ENCODE assay signal across 8 cellular contexts in the genomic region with DNA sequence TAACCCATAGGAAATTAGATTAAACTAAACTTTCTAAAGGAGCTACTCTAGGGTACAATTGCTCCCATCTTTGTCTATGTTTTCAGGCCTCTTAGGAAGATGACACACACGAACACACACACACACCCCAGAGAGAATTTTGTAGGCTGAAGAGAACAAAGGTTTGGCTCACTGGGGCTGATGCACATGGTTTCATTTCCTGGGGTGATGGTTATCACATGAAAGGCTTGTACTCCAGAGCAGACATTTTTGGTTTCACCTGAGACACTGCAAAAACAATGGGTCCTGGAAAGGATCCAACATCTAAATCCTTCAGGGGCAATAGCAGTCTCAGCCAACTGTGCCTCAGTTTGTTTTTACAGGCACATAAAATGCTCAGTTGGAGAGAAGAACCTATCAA.
DNase-seq lines count a peak whose midpoint lies in the region; ATAC-seq, FAIRE-seq and TF ChIP-seq lines count a peak whose summit lies in the region.

No MANE protein-coding gene starts in this region.

- DNase-seq in GM13976 (ENCODE audit: low spot score) (peak; percentile 56), NCI-H1105 treated with DMSO at 0.1 percent for 48 hours (lab: John Stamatoyannopoulos, UW) (peak; percentile 56), spleen (no peak), testis (no peak), left cardiac atrium (no peak), HTR-8/SVneo (ENCODE audit: insufficient read length, low spot score) (no peak)

- H3K27me3 Mint-ChIP-seq in activated T-helper 17 cell treated with anti-CD3 and anti-CD28 coated beads, Interleukin-2, amount 50 U/mL, for 72 hours: no peaks in the 10 kb centered on the region

- intact Hi-C loops in spleen (cut with DNase I; ENCODE audit: low total_unique reads) (no loop called here), testis (cut with DNase I; ENCODE audit: low total_unique reads) (no loop called here), left cardiac atrium (cut with DNase I) (no loop called here)

- peak overlapping the region; percentile 83 for H3K27ac Mint-ChIP-seq in activated T-helper 17 cell treated with anti-CD3 and anti-CD28 coated beads, Interleukin-2, amount 50 U/mL, for 72 hours

- no peaks in the 10 kb centered on the region for H3K9me3 Mint-ChIP-seq in activated T-helper 17 cell treated with anti-CD3 and anti-CD28 coated beads, Interleukin-2, amount 50 U/mL, for 72 hours

- TF ChIP-seq CTCF in GM13976 (IDR thresholded peaks at IDR 0.05; ENCODE audit: borderline replicate concordance, control extremely low read depth, extremely low read depth, insufficient read depth, missing control alignments) (no peak), spleen (IDR thresholded peaks at IDR 0.05 in 8 of 11, conservative IDR thresholded peaks at IDR 0.05 in 3 of 11) (no peak), testis (IDR thresholded peaks at IDR 0.05) (no peak)

- H3K9me3 ChIP-seq in spleen (no peaks in the 10 kb centered on the region), testis (no peaks in the 10 kb centered on the region)

- FAIRE-seq in HTR-8/SVneo (lab: Jason Lieb, UNC): no peak

- H3K27ac ChIP-seq in spleen (peak overlapping the region in 7 of 8 donors; percentile 35 to 89 (median 57)), testis (no peak overlapping the region)

- no peaks in the 10 kb centered on the region for H3K27me3 ChIP-seq in spleen (replicated peaks in 1 of 7)
- no peaks in the 10 kb centered on the region for H3K27me3 ChIP-seq in testis

- H3K4me1 Mint-ChIP-seq in activated T-helper 17 cell treated with anti-CD3 and anti-CD28 coated beads, Interleukin-2, amount 50 U/mL, for 72 hours: peaks cover 41% of the 10 kb centered on the region

- in situ Hi-C loops in GM13976 (cut with MboI; ENCODE audit: low sequenced_read_pairs, unreplicated experiment): no loop called here

- TF ChIP-seq POLR2A in spleen (IDR thresholded peaks at IDR 0.05) (no peak), testis (IDR thresholded peaks at IDR 0.05) (no peak)

- WGBS in spleen, 5 donors: 31 to 40% (median 38%) methylated on average over 1 of the region's 1 CpG
- 65 to 76% methylated on average over 1 of the region's 1 CpG for WGBS in testis, 2 donors

- H3K36me3 ChIP-seq in spleen: peaks cover 0 to 7% (median 0%) of the 10 kb centered on the region in 6 donors
- no peaks in the 10 kb centered on the region for H3K36me3 ChIP-seq in testis (ENCODE audit: low read depth, missing control alignments)

- peaks cover 43% of the 10 kb centered on the region for H3K36me3 Mint-ChIP-seq in activated T-helper 17 cell treated with anti-CD3 and anti-CD28 coated beads, Interleukin-2, amount 50 U/mL, for 72 hours (ENCODE audit: low read depth)

- ATAC-seq in activated T-helper 17 cell treated with anti-CD3 and anti-CD28 coated beads, Interleukin-2, amount 50 U/mL, for 72 hours (replicated peaks): peak; percentile 100
- ATAC-seq in left cardiac atrium: no peak
- no peak for ATAC-seq in HG03045 (IDR thresholded peaks at IDR 0.05; ENCODE audit: unreplicated experiment)

- H3K4me3 ChIP-seq in spleen (no peak overlapping the region), testis (no peak overlapping the region)

- peak overlapping the region; percentile 75 for H3K4me3 Mint-ChIP-seq in activated T-helper 17 cell treated with anti-CD3 and anti-CD28 coated beads, Interleukin-2, amount 50 U/mL, for 72 hours

- H3K4me1 ChIP-seq in spleen: peaks cover 12 to 91% (median 33%) of the 10 kb centered on the region in 6 donors
- no peaks in the 10 kb centered on the region for H3K4me1 ChIP-seq in testis

Comparison
In these comparisons a context has a peak if more than half of its experiments do, and no peak if none do; other contexts are left out.
1. DNase-seq: peak in GM13976 (single experiment) and NCI-H1105 treated with DMSO at 0.1 percent for 48 hours (single experiment); none in spleen (single experiment), testis (single experiment), left cardiac atrium (single experiment) and HTR-8/SVneo (single experiment).
2. H3K27ac ChIP-seq: peak in spleen (7 of 8); none in testis (0 of 2).